ENCODE assay signal across 7 cellular contexts in genomic region chr5:137754236-137754960, GRCh38. TPM values are rescaled to one million over a fixed set of nuclear protein-coding genes. Genes with fewer than 3 reads are reported as not detected.
DNase-seq lines count a peak whose midpoint lies in the region; ATAC-seq, FAIRE-seq and TF ChIP-seq lines count a peak whose summit lies in the region.

HNRNPA0 (minus strand) TSS chr5:137754363; CDS start chr5:137754066, 297 bp downstream.

- H3K4me1 ChIP-seq in astrocyte (ENCODE audit: insufficient read depth, low read length) (peaks cover 3% of the 10 kb centered on the region), hepatocyte (ENCODE audit: insufficient read depth) (peaks cover 22% of the 10 kb centered on the region)

- H3K9me2 ChIP-seq in hepatocyte (replicated peaks; ENCODE audit: insufficient read depth): no peaks in the 10 kb centered on the region

- H3K36me3 Mint-ChIP-seq in astrocyte (ENCODE audit: low read depth, unreplicated experiment): peaks cover 7% of the 10 kb centered on the region

- no peak for TF ChIP-seq CTCF in astrocyte (IDR thresholded peaks at IDR 0.05; ENCODE audit: insufficient read depth, low read depth, low read length)
- no peak for TF ChIP-seq CTCF in hepatocyte (IDR thresholded peaks at IDR 0.05; ENCODE audit: poor library complexity)

- H3K9me3 Mint-ChIP-seq in astrocyte (ENCODE audit: unreplicated experiment): peaks cover 2% of the 10 kb centered on the region

- no peak for FAIRE-seq in astrocyte (lab: Jason Lieb, UNC)

- DNase-seq in NCI-H2029 (lab: John Stamatoyannopoulos, UW): peak; percentile 96
- peak; percentile 94 for DNase-seq in T-helper 22 cell (ENCODE audit: low read depth)
- peak; percentile 95 for DNase-seq in astrocyte (ENCODE audit: low read depth)
- DNase-seq in hepatocyte (ENCODE audit: low spot score): peak; percentile 99
- DNase-seq in retina: peak; percentile 100

- peak within 1 kb of the TSS; percentile 99 for H3K27ac ChIP-seq in astrocyte (ENCODE audit: low read depth, low read length)
- H3K27ac ChIP-seq in hepatocyte: peak within 1 kb of the TSS; percentile 97

- H3K36me3 ChIP-seq in astrocyte (ENCODE audit: insufficient read depth, low read length) (peaks cover 8% of the 10 kb centered on the region), hepatocyte (replicated peaks; ENCODE audit: insufficient read depth, low read depth) (no peaks in the 10 kb centered on the region)

- peak within 1 kb of the TSS; percentile 93 for H3K4me2 ChIP-seq in astrocyte (ENCODE audit: low read length)
- H3K4me2 ChIP-seq in hepatocyte: peak within 1 kb of the TSS; percentile 87

- H3K9ac ChIP-seq in astrocyte (ENCODE audit: low read length): peak within 1 kb of the TSS; percentile 98

- H3K27me3 ChIP-seq in astrocyte (ENCODE audit: insufficient read depth, low read length) (no peaks in the 10 kb centered on the region), hepatocyte (no peaks in the 10 kb centered on the region)

- no peaks in the 10 kb centered on the region for H3K9me3 ChIP-seq in astrocyte (ENCODE audit: insufficient read depth, low read depth, low read length)
- H3K9me3 ChIP-seq in hepatocyte (ENCODE audit: low read depth): no peaks in the 10 kb centered on the region

- peaks cover 13% of the 10 kb centered on the region for H3K4me1 Mint-ChIP-seq in astrocyte (ENCODE audit: low read depth, unreplicated experiment)

- H2AFZ ChIP-seq in astrocyte (ENCODE audit: low read depth, low read length): peak within 1 kb of the TSS; percentile 89
- H2AFZ ChIP-seq in hepatocyte: peak within 1 kb of the TSS; percentile 75

- H3K27ac Mint-ChIP-seq in astrocyte (ENCODE audit: unreplicated experiment): peak within 1 kb of the TSS; percentile 100

- ATAC-seq in GM18505 (IDR thresholded peaks at IDR 0.05; ENCODE audit: unreplicated experiment): peak; percentile 82
- peak; percentile 73 for ATAC-seq in HG02973 (IDR thresholded peaks at IDR 0.05; ENCODE audit: unreplicated experiment)

- WGBS in hepatocyte (ENCODE audit: low lambda C conversion rate, missing lambda C conversion rate): 2% methylated on average over 48 of the region's 77 CpGs

- peaks cover 44% of the 10 kb centered on the region for H4K20me1 ChIP-seq in astrocyte (ENCODE audit: insufficient read depth, low read length)
- peaks cover 41% of the 10 kb centered on the region for H4K20me1 ChIP-seq in hepatocyte (ENCODE audit: insufficient read depth, poor library complexity, severe bottlenecking)

- H3K4me3 Mint-ChIP-seq in astrocyte (ENCODE audit: unreplicated experiment): peak within 1 kb of the TSS; percentile 98

- TF ChIP-seq POLR2A in GM18505 (IDR thresholded peaks at IDR 0.05; ENCODE audit: borderline replicate concordance, extremely low read depth, insufficient read depth, insufficient read length): peak; percentile 95

- H3K4me3 ChIP-seq in astrocyte (ENCODE audit: insufficient read depth, low read depth, low read length): peak within 1 kb of the TSS; percentile 93
- peak within 1 kb of the TSS; percentile 84 for H3K4me3 ChIP-seq in hepatocyte

- H3K27me3 Mint-ChIP-seq in astrocyte (ENCODE audit: low read depth, unreplicated experiment): no peaks in the 10 kb centered on the region

- H3K79me2 ChIP-seq in astrocyte (ENCODE audit: insufficient read depth, low read length) (peaks cover 47% of the 10 kb centered on the region), hepatocyte (peaks cover 45% of the 10 kb centered on the region)

RNA-seq across cellular contexts. Expression of gene HNRNPA0, which starts in this region (rescaled TPM):
- 29.5 and 30.2 TPM in 2 replicates for total RNA-seq in astrocyte
- 25.9 and 30.8 TPM in 2 replicates for total RNA-seq in hepatocyte
- 13.1 and 15.8 TPM in 2 replicates for polyA plus RNA-seq in hepatocyte

Comparison
In these comparisons a context has a peak if more than half of its experiments do, and no peak if none do; other contexts are left out.
1. Peak in every context shown above with its lines: DNase-seq, ATAC-seq, H3K4me3 ChIP-seq and H3K27ac ChIP-seq.